8 cellular contexts compared by ENCODE assay signal in the genomic region with DNA sequence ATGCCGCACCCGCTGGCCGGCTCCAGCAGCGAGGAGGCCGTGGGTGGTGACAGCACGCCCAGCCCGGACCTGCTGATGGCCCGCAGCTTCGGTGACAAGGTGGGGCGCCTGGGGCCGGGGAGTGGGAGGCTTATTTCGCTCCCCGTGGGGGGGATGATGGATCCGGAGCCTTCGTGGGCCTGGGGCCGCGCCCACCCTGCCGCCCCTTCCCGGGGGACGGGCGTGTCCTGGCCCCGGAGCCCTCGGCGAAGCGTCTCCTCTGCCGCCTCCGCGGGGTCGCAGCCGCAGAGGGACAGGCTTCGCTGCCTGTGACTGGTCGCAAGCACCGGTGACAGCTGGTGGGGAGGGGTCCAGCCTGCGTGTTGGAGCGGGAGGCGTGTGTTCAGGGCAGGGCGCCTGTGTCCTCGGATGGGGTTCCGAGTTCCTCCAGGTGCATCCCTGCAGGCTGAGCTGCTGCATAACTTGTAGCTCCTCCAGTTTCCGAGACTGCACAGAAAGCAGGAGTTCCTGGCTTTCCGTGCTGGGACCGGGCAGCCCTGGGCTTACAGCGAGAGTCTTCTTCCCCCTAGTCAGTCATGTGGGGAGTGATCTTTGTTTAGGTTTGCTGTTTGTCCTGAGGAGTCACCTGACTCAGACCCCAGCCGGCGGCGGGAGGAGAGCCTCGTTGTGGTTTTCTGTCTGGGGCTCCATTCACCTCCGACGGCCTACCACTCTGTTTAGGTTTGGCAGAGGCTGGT. TPM values are rescaled to one million over a fixed set of nuclear protein-coding genes. Genes with fewer than 3 reads are reported as not detected.
A peak's percentile ranks its signal among the peaks of the same experiment; 100 is the strongest.
DNase-seq lines count a peak whose midpoint lies in the region; ATAC-seq and TF ChIP-seq lines count a peak whose summit lies in the region.

No MANE protein-coding gene starts in this region.

- no peaks in the 10 kb centered on the region for H3K9me3 ChIP-seq in endocrine pancreas (ENCODE audit: control insufficient read depth, low read length)

- CTCF ChIA-PET in activated CD8-positive, alpha-beta T cell treated with anti-CD3 and anti-CD28 coated beads for 36 hours (lab: Charles Lee), result interaction anchor here (1.1 kb wide), 1 partner anchor 42 kb away, joined by 6 read pairs; no protein-coding TSS in a partner anchor

- intact Hi-C loops in activated CD8-positive, alpha-beta T cell treated with anti-CD3 and anti-CD28 coated beads for 36 hours (cut with micrococcal nuclease), result loop anchor here (5.0 kb wide), 2 partner anchors 34 to 41 kb away; a partner anchor contains a TSS

- peak overlapping the region; percentile 82 for H3K9ac ChIP-seq in endocrine pancreas (ENCODE audit: control insufficient read depth, insufficient read depth, low read length)

- DNase-seq in AG20443 (ENCODE audit: low spot score), result peak; percentile 55
- peak; percentile 63 to 69 for DNase-seq in NCI-H526 (lab: John Stamatoyannopoulos, UW)
- peak; percentile 73 for DNase-seq in activated CD8-positive, alpha-beta T cell treated with anti-CD3 and anti-CD28 coated beads for 36 hours
- DNase-seq in medulla oblongata (ENCODE audit: extremely low spot score), result peak; percentile 90
- peak; percentile 20 for DNase-seq in stimulated activated naive B cell treated with anti-CD40 and anti-IgM and Interleukin-4, amounts not matched to agents 10 μg/mL and 1 μg/mL and 100 μg/mL, for 72 hours

- no peaks in the 10 kb centered on the region for H3K4me1 ChIP-seq in endocrine pancreas (ENCODE audit: control insufficient read depth, insufficient read depth, low read length)

- ATAC-seq in GM18909 (IDR thresholded peaks at IDR 0.05; ENCODE audit: poor library complexity, unreplicated experiment) (peak; percentile 43), HG03139 (IDR thresholded peaks at IDR 0.05; ENCODE audit: unreplicated experiment) (peak; percentile 32)
- peak; percentile 14 for ATAC-seq in activated CD8-positive, alpha-beta T cell treated with anti-CD3 and anti-CD28 coated beads for 36 hours
- ATAC-seq in stimulated activated naive B cell treated with anti-CD40 and anti-IgM and Interleukin-4, amounts not matched to agents 10 μg/mL and 1 μg/mL and 100 μg/mL, for 72 hours (replicated peaks), result peak; percentile 50 to 51

- POLR2A ChIA-PET in activated CD8-positive, alpha-beta T cell treated with anti-CD3 and anti-CD28 coated beads for 36 hours (lab: Charles Lee), result interaction anchor here (0.6 to 1.1 kb wide), 4 partner anchors 36 to 273 kb away, joined by 3 to 4 read pairs (median 3); a partner anchor contains a TSS

- H3K27me3 ChIP-seq in endocrine pancreas (ENCODE audit: control insufficient read depth, insufficient read depth, low read length), result no peaks in the 10 kb centered on the region

- peak overlapping the region; percentile 58 for H3K4me3 ChIP-seq in endocrine pancreas (ENCODE audit: control insufficient read depth, insufficient read depth, low read length)

- H3K9me3 Mint-ChIP-seq in activated CD8-positive, alpha-beta T cell treated with anti-CD3 and anti-CD28 coated beads for 36 hours, result no peaks in the 10 kb centered on the region
- no peaks in the 10 kb centered on the region for H3K9me3 Mint-ChIP-seq in stimulated activated naive B cell treated with anti-CD40 and anti-IgM and Interleukin-4, amounts not matched to agents 10 μg/mL and 1 μg/mL and 100 μg/mL, for 72 hours

- peak overlapping the region; percentile 75 for H3K4me3 Mint-ChIP-seq in activated CD8-positive, alpha-beta T cell treated with anti-CD3 and anti-CD28 coated beads for 36 hours
- H3K4me3 Mint-ChIP-seq in stimulated activated naive B cell treated with anti-CD40 and anti-IgM and Interleukin-4, amounts not matched to agents 10 μg/mL and 1 μg/mL and 100 μg/mL, for 72 hours, result peak overlapping the region; percentile 85 to 86

- H3K36me3 Mint-ChIP-seq in activated CD8-positive, alpha-beta T cell treated with anti-CD3 and anti-CD28 coated beads for 36 hours (ENCODE audit: low read depth), result no peaks in the 10 kb centered on the region
- H3K36me3 Mint-ChIP-seq in stimulated activated naive B cell treated with anti-CD40 and anti-IgM and Interleukin-4, amounts not matched to agents 10 μg/mL and 1 μg/mL and 100 μg/mL, for 72 hours, result no peaks in the 10 kb centered on the region

- H3K27ac Mint-ChIP-seq in activated CD8-positive, alpha-beta T cell treated with anti-CD3 and anti-CD28 coated beads for 36 hours, result peak overlapping the region; percentile 47
- peak overlapping the region; percentile 65 for H3K27ac Mint-ChIP-seq in stimulated activated naive B cell treated with anti-CD40 and anti-IgM and Interleukin-4, amounts not matched to agents 10 μg/mL and 1 μg/mL and 100 μg/mL, for 72 hours

- peaks cover 76% of the 10 kb centered on the region for H3K4me1 Mint-ChIP-seq in activated CD8-positive, alpha-beta T cell treated with anti-CD3 and anti-CD28 coated beads for 36 hours (ENCODE audit: low read depth)
- peaks cover 40 to 72% of the 10 kb centered on the region in 2 donors for H3K4me1 Mint-ChIP-seq in stimulated activated naive B cell treated with anti-CD40 and anti-IgM and Interleukin-4, amounts not matched to agents 10 μg/mL and 1 μg/mL and 100 μg/mL, for 72 hours

- no peaks in the 10 kb centered on the region for H3K27me3 Mint-ChIP-seq in activated CD8-positive, alpha-beta T cell treated with anti-CD3 and anti-CD28 coated beads for 36 hours
- no peaks in the 10 kb centered on the region for H3K27me3 Mint-ChIP-seq in stimulated activated naive B cell treated with anti-CD40 and anti-IgM and Interleukin-4, amounts not matched to agents 10 μg/mL and 1 μg/mL and 100 μg/mL, for 72 hours

- H3K36me3 ChIP-seq in endocrine pancreas (ENCODE audit: control insufficient read depth, insufficient read depth, low read length), result no peaks in the 10 kb centered on the region

- no peak for TF ChIP-seq CTCF in activated CD8-positive, alpha-beta T cell treated with anti-CD3 and anti-CD28 coated beads for 36 hours (IDR thresholded peaks at IDR 0.05)

RNA-seq across cellular contexts. Expression of a gene that starts 0.7 kb away (rescaled TPM):
- 1 to 10 TPM; 3.8 to 3.9 TPM for total RNA-seq in activated CD8-positive, alpha-beta T cell treated with anti-CD3 and anti-CD28 coated beads for 36 hours

RNA-seq across cellular contexts. Expression of a gene that starts 33.3 kb away (rescaled TPM):
- total RNA-seq in activated CD8-positive, alpha-beta T cell treated with anti-CD3 and anti-CD28 coated beads for 36 hours, result 10 to 100 TPM; 28.9 to 31.0 TPM

Comparison
In these comparisons a context has a peak if more than half of its experiments do, and no peak if none do; other contexts are left out.
1. Peak in every context shown above with its lines: DNase-seq, ATAC-seq and H3K4me3 ChIP-seq.
2. DNase-seq: peak in every context shown above with its lines; median percentile 90 in medulla oblongata; 73 in activated CD8-positive, alpha-beta T cell treated with anti-CD3 and anti-CD28 coated beads for 36 hours; 66 in NCI-H526; 55 in AG20443; 20 in stimulated activated naive B cell treated with anti-CD40 and anti-IgM and Interleukin-4, amounts not matched to agents 10 μg/mL and 1 μg/mL and 100 μg/mL, for 72 hours.